In genomic region chr10:89395141-89395540, GRCh38 we compare ENCODE assay signal across 18 cellular contexts. TPM values are rescaled to one million over a fixed set of nuclear protein-coding genes. Genes with fewer than 3 reads are reported as not detected.
A peak's percentile ranks its signal among the peaks of the same experiment; 100 is the strongest.
DNase-seq lines count a peak whose midpoint lies in the region; ATAC-seq and TF ChIP-seq lines count a peak whose summit lies in the region.
"Had no signal": no experiment of that assay in that cellular context is flagged by ENCODE, and none has a peak within 500 bp of the region (broad histone marks: within the 10 kb centered on the region; RNA-seq: fewer than 3 reads in every experiment).

No MANE protein-coding gene starts in this region.

- TF ChIP-seq CTCF in left ventricle myocardium inferior (IDR thresholded peaks at IDR 0.05; ENCODE audit: borderline replicate concordance) = no peak
- no peak for TF ChIP-seq CTCF in mesothelial cell of epicardium (IDR thresholded peaks at IDR 0.05; ENCODE audit: unreplicated experiment)

- peak overlapping the region; percentile 12 for H3K4me3 Mint-ChIP-seq in T-helper 1 cell treated with Interleukin-12 subunit alpha and Interleukin-12 subunit beta and Interleukin-4 antibody, amounts not matched to agents 30 μg/mL and 1 μg/mL, for 36 hours
- H3K4me3 Mint-ChIP-seq in mesothelial cell of epicardium = peak overlapping the region; percentile 56

- ATAC-seq in Right ventricle myocardium superior (ENCODE audit: poor library complexity) = no peak
- ATAC-seq in GM21825 (IDR thresholded peaks at IDR 0.05; ENCODE audit: unreplicated experiment) = no peak
- no peak for ATAC-seq in HG02763 (IDR thresholded peaks at IDR 0.05; ENCODE audit: unreplicated experiment)

- no peak overlapping the region for H3K27ac ChIP-seq in left ventricle myocardium inferior (replicated peaks)
- H3K27ac ChIP-seq: 22Rv1, BLaER1 had no signal

- intact Hi-C loops in left ventricle myocardium inferior (cut with micrococcal nuclease) = no loop called here
- intact Hi-C loops in Right ventricle myocardium superior (cut with DNase I) = no loop called here

- H3K9me3 Mint-ChIP-seq in T-helper 1 cell treated with Interleukin-12 subunit alpha and Interleukin-12 subunit beta and Interleukin-4 antibody, amounts not matched to agents 30 μg/mL and 1 μg/mL, for 36 hours = no peaks in the 10 kb centered on the region
- H3K9me3 Mint-ChIP-seq in mesothelial cell of epicardium = peaks cover 31% of the 10 kb centered on the region

- no peak overlapping the region for H3K27ac Mint-ChIP-seq in T-helper 1 cell treated with Interleukin-12 subunit alpha and Interleukin-12 subunit beta and Interleukin-4 antibody, amounts not matched to agents 30 μg/mL and 1 μg/mL, for 36 hours
- no peak overlapping the region for H3K27ac Mint-ChIP-seq in mesothelial cell of epicardium

- H3K9me3 ChIP-seq in left ventricle myocardium inferior (replicated peaks) = no peaks in the 10 kb centered on the region
- H3K9me3 ChIP-seq: HAP-1 had no signal

- H3K4me1 Mint-ChIP-seq in T-helper 1 cell treated with Interleukin-12 subunit alpha and Interleukin-12 subunit beta and Interleukin-4 antibody, amounts not matched to agents 30 μg/mL and 1 μg/mL, for 36 hours (ENCODE audit: low read depth) = peaks cover 23% of the 10 kb centered on the region
- H3K4me1 Mint-ChIP-seq in mesothelial cell of epicardium = peaks cover 31% of the 10 kb centered on the region

- peaks cover 7% of the 10 kb centered on the region for H3K36me3 ChIP-seq in left ventricle myocardium inferior
- H3K36me3 ChIP-seq: BLaER1, HAP-1 had no signal

- DNase-seq in T-helper 1 cell (no peak), left ventricle myocardium inferior (no peak), Right ventricle myocardium superior (no peak), mesothelial cell of epicardium (ENCODE audit: low spot score in 2 of 2, unreplicated experiment in 2 of 2) (no peak), NCI-H226 (no peak)
- DNase-seq: DMS153, EL, Kasumi-1, NCI-H1105 treated with DMSO at 0.1 percent for 48 hours, NCI-H187, NCI-H510A treated with DMSO at 0.1 percent for 48 hours, SHP77 treated with DMSO at 0.1 percent for 48 hours had no signal

- peak overlapping the region; percentile 74 for H3K4me3 ChIP-seq in left ventricle myocardium inferior
- H3K4me3 ChIP-seq: BLaER1, HAP-1 had no signal

- no peaks in the 10 kb centered on the region for H3K27me3 ChIP-seq in left ventricle myocardium inferior (ENCODE audit: low read depth)
- H3K27me3 ChIP-seq: BLaER1 had no signal

- peaks cover 62% of the 10 kb centered on the region for H3K4me1 ChIP-seq in left ventricle myocardium inferior

- H3K27me3 Mint-ChIP-seq in T-helper 1 cell treated with Interleukin-12 subunit alpha and Interleukin-12 subunit beta and Interleukin-4 antibody, amounts not matched to agents 30 μg/mL and 1 μg/mL, for 36 hours (ENCODE audit: low read depth) = no peaks in the 10 kb centered on the region
- no peaks in the 10 kb centered on the region for H3K27me3 Mint-ChIP-seq in mesothelial cell of epicardium (ENCODE audit: low read depth)

- H3K36me3 Mint-ChIP-seq in T-helper 1 cell treated with Interleukin-12 subunit alpha and Interleukin-12 subunit beta and Interleukin-4 antibody, amounts not matched to agents 30 μg/mL and 1 μg/mL, for 36 hours (ENCODE audit: low read depth) = peaks cover 14% of the 10 kb centered on the region
- H3K36me3 Mint-ChIP-seq in mesothelial cell of epicardium = peaks cover 39% of the 10 kb centered on the region

RNA-seq across cellular contexts. Expression of gene IFIT1, which starts 2.7 kb away (rescaled TPM):
- total RNA-seq in left ventricle myocardium inferior (31.0 TPM), Right ventricle myocardium superior (28.1 TPM), mesothelial cell of epicardium (34.5 to 44.1 TPM (median 35.4 TPM) in 3 replicates)

RNA-seq across cellular contexts. Expression of gene IFIT1B, which starts 17.3 kb away (rescaled TPM):
- total RNA-seq in left ventricle myocardium inferior = not detected
- not detected for total RNA-seq in Right ventricle myocardium superior
- total RNA-seq in mesothelial cell of epicardium = not detected in 3 replicates

RNA-seq across cellular contexts. Expression of gene IFIT5, which starts 19.2 kb away (rescaled TPM):
- 7.4 TPM for total RNA-seq in left ventricle myocardium inferior
- 7.1 TPM for total RNA-seq in Right ventricle myocardium superior
- 19.1 to 20.5 TPM (median 20.1 TPM) in 3 replicates for total RNA-seq in mesothelial cell of epicardium
